In the genomic region with DNA sequence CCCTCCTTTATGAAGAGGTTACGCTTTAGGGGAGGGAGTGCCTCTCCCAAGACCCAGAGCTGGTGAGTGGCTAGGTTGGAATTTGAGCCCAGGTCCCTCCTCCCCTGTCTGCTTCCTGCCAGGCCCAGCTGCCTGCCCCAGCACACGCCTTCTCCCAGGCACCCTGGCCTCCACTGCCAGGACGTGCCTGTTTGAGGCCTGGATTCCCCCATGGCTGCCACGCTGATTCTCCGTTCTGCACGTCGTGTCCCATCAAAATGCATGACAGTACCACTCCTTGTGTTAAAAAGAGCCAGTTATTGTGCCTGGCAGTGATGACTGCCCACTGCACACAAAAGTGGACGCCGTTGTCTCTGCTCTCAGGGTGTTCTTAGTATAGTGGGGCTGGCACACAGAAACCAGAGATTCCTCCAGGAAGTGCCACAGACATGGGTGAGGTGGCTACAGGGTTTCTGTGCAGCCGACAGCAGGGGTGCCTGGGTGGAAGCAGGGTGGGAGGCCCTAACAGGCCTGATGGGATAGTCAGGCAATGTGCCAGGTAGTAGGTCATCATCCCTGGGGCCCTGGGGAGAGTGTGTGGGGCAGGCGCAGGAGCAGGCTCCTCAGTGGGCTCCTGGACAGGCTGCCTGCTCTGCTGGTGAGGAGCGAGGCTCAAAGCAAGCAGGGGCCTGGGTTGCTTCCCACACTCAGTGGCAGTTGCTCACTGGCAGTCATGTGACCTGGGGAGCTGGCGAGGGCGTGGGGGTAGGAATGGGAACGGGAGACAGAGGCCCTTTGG, we compare ENCODE assay signal across 8 cellular contexts. TPM values are rescaled to one million over a fixed set of nuclear protein-coding genes. Genes with fewer than 3 reads are reported as not detected.
DNase-seq lines count a peak whose midpoint lies in the region; ATAC-seq and TF ChIP-seq lines count a peak whose summit lies in the region.

No MANE protein-coding gene starts in this region.

- H3K27ac ChIP-seq in BLaER1 (peak overlapping the region; percentile 35; the same call in 1 of the 2 replicates), caudate nucleus (ENCODE audit: low read depth, low read length) (peak overlapping the region; percentile 73), left lung (peak overlapping the region; percentile 73 to 83), thymus (ENCODE audit: low read depth) (peak overlapping the region; percentile 73)

- H4K20me1 ChIP-seq in BLaER1 = peaks cover 99% of the 10 kb centered on the region

- 88% methylated on average over 15 of the region's 15 CpGs for WGBS in thymus

- H3K27me3 ChIP-seq in BLaER1 (no peaks in the 10 kb centered on the region), left lung (no peaks in the 10 kb centered on the region), thymus (ENCODE audit: control insufficient read depth, insufficient read depth) (no peaks in the 10 kb centered on the region)

- H3K4me1 ChIP-seq in BLaER1 = peaks cover 59% of the 10 kb centered on the region
- peaks cover 38 to 80% of the 10 kb centered on the region in 2 donors for H3K4me1 ChIP-seq in left lung
- H3K4me1 ChIP-seq in thymus (ENCODE audit: control insufficient read depth, insufficient read depth, low read length) = peaks cover 29% of the 10 kb centered on the region

- TF ChIP-seq EP300 in Ishikawa (IDR thresholded peaks at IDR 0.05; ENCODE audit: borderline replicate concordance) = peak; percentile 35; the same call in 1 of the 2 replicates

- ATAC-seq in left lung = peak; percentile 94
- no peak for ATAC-seq in GM19324 (IDR thresholded peaks at IDR 0.05; ENCODE audit: low FRiP score, unreplicated experiment)
- no peak for ATAC-seq in GM21360 (IDR thresholded peaks at IDR 0.05; ENCODE audit: unreplicated experiment)

- 0 out of 2 replicates have a peak, but pooled peaks have one; percentile 2 for TF ChIP-seq RAD21 in Ishikawa (IDR thresholded peaks at IDR 0.05; ENCODE audit: low read depth)

- intact Hi-C loops in left lung (cut with DNase I) = no loop called here

- peak overlapping the region; percentile 14; the same call in 1 of the 2 replicates for H3K9ac ChIP-seq in BLaER1

- no peak overlapping the region for H3K4me3 ChIP-seq in BLaER1
- H3K4me3 ChIP-seq in left lung = no peak overlapping the region
- H3K4me3 ChIP-seq in thymus (ENCODE audit: low read length) = no peak overlapping the region

- H3K4me2 ChIP-seq in BLaER1 = peak overlapping the region; percentile 28

- H3K9me3 ChIP-seq in BLaER1 (no peaks in the 10 kb centered on the region), left lung (no peaks in the 10 kb centered on the region), thymus (ENCODE audit: control insufficient read depth) (no peaks in the 10 kb centered on the region)

- DNase-seq in caudate nucleus (lab: John Stamatoyannopoulos, UW) (peak in 53 of 61 donors; percentile 20 to 85 (median 54)), left lung (peak; percentile 81 to 84), SK-N-DZ (ENCODE audit: low spot score) (no peak)

- TF ChIP-seq CTCF in left lung (IDR thresholded peaks at IDR 0.05) = no peak

- H3K36me3 ChIP-seq in BLaER1 (peaks cover 91% of the 10 kb centered on the region), left lung (peaks cover 0 to 39% of the 10 kb centered on the region in 2 donors), thymus (ENCODE audit: control insufficient read depth, insufficient read depth) (peaks cover 36% of the 10 kb centered on the region)

TF ChIP-seq in Ishikawa, 13 proteins besides CTCF, POLR2A, EP300 and RAD21:
- TF ChIP-seq, protein P1, sequence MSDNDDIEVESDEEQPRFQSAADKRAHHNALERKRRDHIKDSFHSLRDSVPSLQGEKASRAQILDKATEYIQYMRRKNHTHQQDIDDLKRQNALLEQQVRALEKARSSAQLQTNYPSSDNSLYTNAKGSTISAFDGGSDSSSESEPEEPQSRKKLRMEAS (IDR thresholded peaks at IDR 0.05) = peak; percentile 85
- TF ChIP-seq NFIC (IDR thresholded peaks at IDR 0.05) (peak; percentile 33; the same call in 1 of the 2 replicates), YY1 (IDR thresholded peaks at IDR 0.05; ENCODE audit: low read depth) (peak; percentile 63), ZBTB7A (IDR thresholded peaks at IDR 0.05; ENCODE audit: low read depth) (0 out of 2 replicates have a peak, but pooled peaks have one; percentile 60), CEBPB (IDR thresholded peaks at IDR 0.05) (no peak), FOXM1 (IDR thresholded peaks at IDR 0.05; ENCODE audit: borderline replicate concordance, low read depth) (0 out of 2 replicates have a peak, but pooled peaks have one; percentile 36), TEAD4 (IDR thresholded peaks at IDR 0.05) (peak; percentile 83), TCF12 (IDR thresholded peaks at IDR 0.05; ENCODE audit: low read depth) (peak; percentile 65)
- TF ChIP-seq, protein P2, sequence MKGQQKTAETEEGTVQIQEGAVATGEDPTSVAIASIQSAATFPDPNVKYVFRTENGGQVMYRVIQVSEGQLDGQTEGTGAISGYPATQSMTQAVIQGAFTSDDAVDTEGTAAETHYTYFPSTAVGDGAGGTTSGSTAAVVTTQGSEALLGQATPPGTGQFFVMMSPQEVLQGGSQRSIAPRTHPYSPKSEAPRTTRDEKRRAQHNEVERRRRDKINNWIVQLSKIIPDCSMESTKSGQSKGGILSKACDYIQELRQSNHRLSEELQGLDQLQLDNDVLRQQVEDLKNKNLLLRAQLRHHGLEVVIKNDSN (IDR thresholded peaks at IDR 0.05) = peak; percentile 77
- TF ChIP-seq, protein P3, sequence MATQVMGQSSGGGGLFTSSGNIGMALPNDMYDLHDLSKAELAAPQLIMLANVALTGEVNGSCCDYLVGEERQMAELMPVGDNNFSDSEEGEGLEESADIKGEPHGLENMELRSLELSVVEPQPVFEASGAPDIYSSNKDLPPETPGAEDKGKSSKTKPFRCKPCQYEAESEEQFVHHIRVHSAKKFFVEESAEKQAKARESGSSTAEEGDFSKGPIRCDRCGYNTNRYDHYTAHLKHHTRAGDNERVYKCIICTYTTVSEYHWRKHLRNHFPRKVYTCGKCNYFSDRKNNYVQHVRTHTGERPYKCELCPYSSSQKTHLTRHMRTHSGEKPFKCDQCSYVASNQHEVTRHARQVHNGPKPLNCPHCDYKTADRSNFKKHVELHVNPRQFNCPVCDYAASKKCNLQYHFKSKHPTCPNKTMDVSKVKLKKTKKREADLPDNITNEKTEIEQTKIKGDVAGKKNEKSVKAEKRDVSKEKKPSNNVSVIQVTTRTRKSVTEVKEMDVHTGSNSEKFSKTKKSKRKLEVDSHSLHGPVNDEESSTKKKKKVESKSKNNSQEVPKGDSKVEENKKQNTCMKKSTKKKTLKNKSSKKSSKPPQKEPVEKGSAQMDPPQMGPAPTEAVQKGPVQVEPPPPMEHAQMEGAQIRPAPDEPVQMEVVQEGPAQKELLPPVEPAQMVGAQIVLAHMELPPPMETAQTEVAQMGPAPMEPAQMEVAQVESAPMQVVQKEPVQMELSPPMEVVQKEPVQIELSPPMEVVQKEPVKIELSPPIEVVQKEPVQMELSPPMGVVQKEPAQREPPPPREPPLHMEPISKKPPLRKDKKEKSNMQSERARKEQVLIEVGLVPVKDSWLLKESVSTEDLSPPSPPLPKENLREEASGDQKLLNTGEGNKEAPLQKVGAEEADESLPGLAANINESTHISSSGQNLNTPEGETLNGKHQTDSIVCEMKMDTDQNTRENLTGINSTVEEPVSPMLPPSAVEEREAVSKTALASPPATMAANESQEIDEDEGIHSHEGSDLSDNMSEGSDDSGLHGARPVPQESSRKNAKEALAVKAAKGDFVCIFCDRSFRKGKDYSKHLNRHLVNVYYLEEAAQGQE (IDR thresholded peaks at IDR 0.05; ENCODE audit: low read depth) = no peak

RNA-seq across cellular contexts. Expression of a gene that starts 24.2 kb away (rescaled TPM):
- 100 to 1,000 TPM in 1 of 2 donors, 10 to 100 TPM in 1; 89.6 to 121 TPM for total RNA-seq in left lung
- 61.6 TPM for polyA plus RNA-seq in thymus
- polyA plus RNA-seq in SK-N-DZ (2014; cell fraction: cytosol; rRNA removed) = 13.0 and 18.5 TPM in 2 replicates
- 30.5 and 51.8 TPM in 2 replicates for polyA plus RNA-seq in SK-N-DZ (2014; cell fraction: nucleus; rRNA removed)

RNA-seq across cellular contexts. Expression of a gene that starts 36.0 kb away (rescaled TPM):
- total RNA-seq in left lung = 10 to 100 TPM; 22.0 to 26.4 TPM
- 14.2 TPM for polyA plus RNA-seq in thymus
- polyA plus RNA-seq in SK-N-DZ (2014; cell fraction: cytosol; rRNA removed) = 32.7 and 36.4 TPM in 2 replicates
- polyA plus RNA-seq in SK-N-DZ (2014; cell fraction: nucleus; rRNA removed) = 40.3 and 52.4 TPM in 2 replicates
